13 cellular contexts compared by ENCODE assay signal in the genomic region with DNA sequence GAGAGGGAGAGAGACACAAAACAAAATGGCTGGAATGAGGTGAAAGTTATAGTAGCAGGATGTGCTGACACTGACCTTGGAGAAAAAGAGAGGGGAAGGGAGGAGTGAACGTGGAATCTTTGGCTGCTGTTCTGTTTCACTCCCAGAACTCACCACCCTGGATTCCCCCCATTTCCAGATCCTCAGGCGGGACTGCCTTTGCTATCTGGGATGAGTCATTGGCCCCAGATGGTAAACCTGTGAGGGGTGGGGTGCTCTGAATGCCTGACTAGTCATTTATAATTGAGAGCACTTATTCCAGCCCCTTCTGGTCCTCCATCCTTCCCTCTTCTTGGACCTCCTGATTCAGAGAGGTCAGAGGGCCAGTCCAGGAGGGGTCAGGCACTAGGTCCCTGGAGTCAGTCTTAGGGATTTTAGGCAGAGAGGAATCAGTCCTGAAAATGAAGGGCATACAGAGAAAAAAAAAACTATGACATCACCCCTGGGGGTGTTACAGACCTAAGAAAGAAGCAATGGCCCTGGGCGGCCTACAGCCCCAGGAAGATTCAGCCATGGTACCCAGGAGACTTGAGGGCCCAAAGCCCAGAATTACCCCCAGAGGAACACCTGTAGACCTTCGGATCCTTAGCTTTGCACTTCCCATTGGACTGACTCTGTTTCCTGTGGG. TPM values are rescaled to one million over a fixed set of nuclear protein-coding genes. Genes with fewer than 3 reads are reported as not detected.
DNase-seq lines count a peak whose midpoint lies in the region; ATAC-seq and TF ChIP-seq lines count a peak whose summit lies in the region.
"Had no signal": no experiment of that assay in that cellular context is flagged by ENCODE, and none has a peak within 500 bp of the region (broad histone marks: within the 10 kb centered on the region; RNA-seq: fewer than 3 reads in every experiment).

No MANE protein-coding gene starts in this region.

- ATAC-seq in SK-N-SH treated with all-trans-retinoic acid at 6 μM for 48 hours = peak; percentile 51; the same call in 2 of the 3 replicates
- no peak for ATAC-seq in natural killer cell
- ATAC-seq in HG03159 (IDR thresholded peaks at IDR 0.05; ENCODE audit: unreplicated experiment) = no peak
- no peak for ATAC-seq in GM18873 (IDR thresholded peaks at IDR 0.05; ENCODE audit: low FRiP score, unreplicated experiment)
- ATAC-seq: stimulated activated naive CD8-positive, alpha-beta T cell treated with anti-CD3 and anti-CD28 coated beads, Interleukin-15, Interleukin-2, amounts not matched to agents 100 U/mL and 50 U/mL, for 24 hours had no signal

- H3K4me3 Mint-ChIP-seq in HFFc6 (no peak overlapping the region), glutamatergic neuron (ENCODE audit: unreplicated experiment) (no peak overlapping the region), natural killer cell (no peak overlapping the region)

- no peak overlapping the region for H3K27ac Mint-ChIP-seq in HFFc6
- H3K27ac Mint-ChIP-seq in glutamatergic neuron (ENCODE audit: unreplicated experiment) = no peak overlapping the region
- H3K27ac Mint-ChIP-seq in natural killer cell = no peak overlapping the region

- H3K27me3 Mint-ChIP-seq in HFFc6 (ENCODE audit: insufficient read depth) = peaks cover 39% of the 10 kb centered on the region
- H3K27me3 Mint-ChIP-seq in glutamatergic neuron (ENCODE audit: unreplicated experiment) = peaks cover 2% of the 10 kb centered on the region
- no peaks in the 10 kb centered on the region for H3K27me3 Mint-ChIP-seq in natural killer cell (ENCODE audit: low read depth in 2 of 2)

- H3K36me3 Mint-ChIP-seq in HFFc6 (ENCODE audit: low read depth) (no peaks in the 10 kb centered on the region), glutamatergic neuron (ENCODE audit: unreplicated experiment) (no peaks in the 10 kb centered on the region), natural killer cell (no peaks in the 10 kb centered on the region)

- TF ChIP-seq CTCF in HFFc6 (IDR thresholded peaks at IDR 0.05) = no peak
- no peak for TF ChIP-seq CTCF in glutamatergic neuron (IDR thresholded peaks at IDR 0.05; ENCODE audit: partially characterized antibody, unreplicated experiment)
- TF ChIP-seq CTCF in natural killer cell (IDR thresholded peaks at IDR 0.05) = no peak

- peaks cover 15% of the 10 kb centered on the region for H3K4me1 Mint-ChIP-seq in HFFc6 (ENCODE audit: low read depth)
- H3K4me1 Mint-ChIP-seq in glutamatergic neuron (ENCODE audit: low read depth, unreplicated experiment) = no peaks in the 10 kb centered on the region
- peaks cover 0 to 5% of the 10 kb centered on the region in 2 donors for H3K4me1 Mint-ChIP-seq in natural killer cell

- DNase-seq in AG20443 (ENCODE audit: low spot score) (peak; percentile 50), HFFc6 (peak; percentile 4), glutamatergic neuron (peak; percentile 21), natural killer cell (no peak)
- DNase-seq in stimulated activated CD4-positive, alpha-beta T cell treated with anti-CD3 and anti-CD28 coated beads, Interleukin-4, amount 100 ng/mL, for 24 hours = no peak
- DNase-seq: activated effector memory CD4-positive, alpha-beta T cell treated with Interleukin-2 at 50 U/mL for 16 hours; DMS79 treated with DMSO at 0.1 percent for 48 hours; HCEC 1CT; NCI-H187; stimulated activated naive CD8-positive, alpha-beta T cell treated with anti-CD3 and anti-CD28 coated beads, Interleukin-15, Interleukin-2, amounts not matched to agents 100 U/mL and 50 U/mL, for 24 hours had no signal

- H3K9me3 Mint-ChIP-seq in HFFc6 = no peaks in the 10 kb centered on the region
- peaks cover 6% of the 10 kb centered on the region for H3K9me3 Mint-ChIP-seq in glutamatergic neuron (ENCODE audit: unreplicated experiment)
- H3K9me3 Mint-ChIP-seq in natural killer cell = no peaks in the 10 kb centered on the region

- intact Hi-C loops in natural killer cell (cut with micrococcal nuclease) = no loop called here

TF ChIP-seq in SK-N-SH treated with all-trans-retinoic acid at 6 μM for 48 hours, 23 proteins besides CTCF, POLR2A, EP300 and RAD21:
- TF ChIP-seq OSR1 (CRISPR knock-in tag; IDR thresholded peaks at IDR 0.05) (no peak), ESRRG (CRISPR knock-in tag; IDR thresholded peaks at IDR 0.05) (no peak), CSDC2 (CRISPR knock-in tag; IDR thresholded peaks at IDR 0.05) (no peak), BACH2 (CRISPR knock-in tag; IDR thresholded peaks at IDR 0.05; ENCODE audit: borderline replicate concordance) (no peak), ARNTL (CRISPR knock-in tag; IDR thresholded peaks at IDR 0.05; ENCODE audit: borderline replicate concordance, low read depth) (no peak), ISL1 (CRISPR knock-in tag; IDR thresholded peaks at IDR 0.05) (no peak), ZFP3 (CRISPR knock-in tag; IDR thresholded peaks at IDR 0.05) (no peak)
- TF ChIP-seq, protein P1, sequence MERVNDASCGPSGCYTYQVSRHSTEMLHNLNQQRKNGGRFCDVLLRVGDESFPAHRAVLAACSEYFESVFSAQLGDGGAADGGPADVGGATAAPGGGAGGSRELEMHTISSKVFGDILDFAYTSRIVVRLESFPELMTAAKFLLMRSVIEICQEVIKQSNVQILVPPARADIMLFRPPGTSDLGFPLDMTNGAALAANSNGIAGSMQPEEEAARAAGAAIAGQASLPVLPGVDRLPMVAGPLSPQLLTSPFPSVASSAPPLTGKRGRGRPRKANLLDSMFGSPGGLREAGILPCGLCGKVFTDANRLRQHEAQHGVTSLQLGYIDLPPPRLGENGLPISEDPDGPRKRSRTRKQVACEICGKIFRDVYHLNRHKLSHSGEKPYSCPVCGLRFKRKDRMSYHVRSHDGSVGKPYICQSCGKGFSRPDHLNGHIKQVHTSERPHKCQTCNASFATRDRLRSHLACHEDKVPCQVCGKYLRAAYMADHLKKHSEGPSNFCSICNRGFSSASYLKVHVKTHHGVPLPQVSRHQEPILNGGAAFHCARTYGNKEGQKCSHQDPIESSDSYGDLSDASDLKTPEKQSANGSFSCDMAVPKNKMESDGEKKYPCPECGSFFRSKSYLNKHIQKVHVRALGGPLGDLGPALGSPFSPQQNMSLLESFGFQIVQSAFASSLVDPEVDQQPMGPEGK (CRISPR knock-in tag; IDR thresholded peaks at IDR 0.05; ENCODE audit: borderline replicate concordance) = no peak
TF ChIP-seq in SK-N-SH treated with all-trans-retinoic acid at 6 μM for 48 hours: peak in this region for 0.

RNA-seq across cellular contexts. Expression of a gene that starts 2.2 kb away (rescaled TPM):
- total RNA-seq in HFFc6 (2021; fragmentation: NEBNext Ultra II Directional; extraction: Animal tissue kit (Norgen Biotek cat#: 25700)) = not detected
- not detected for total RNA-seq in glutamatergic neuron (ENCODE audit: unreplicated experiment)
- total RNA-seq in natural killer cell = not detected

RNA-seq across cellular contexts. Expression of a gene that starts 14.7 kb away (rescaled TPM):
- 10 to 100 TPM; 26.4 to 50.3 (median 48.9) TPM for total RNA-seq in HFFc6 (2021; fragmentation: NEBNext Ultra II Directional; extraction: Animal tissue kit (Norgen Biotek cat#: 25700))
- total RNA-seq in glutamatergic neuron (ENCODE audit: unreplicated experiment) = 31.9 TPM
- 10 to 100 TPM; 73.4 to 96.0 (median 86.5) TPM for total RNA-seq in natural killer cell

RNA-seq across cellular contexts. Expression of a gene that starts 30.1 kb away (rescaled TPM):
- not detected for total RNA-seq in HFFc6 (2021; fragmentation: NEBNext Ultra II Directional; extraction: Animal tissue kit (Norgen Biotek cat#: 25700))
- total RNA-seq in glutamatergic neuron (ENCODE audit: unreplicated experiment) (not detected), natural killer cell (100 to 1,000 TPM in 2 of 3 donors, 10 to 100 TPM in 1; 100.0 to 172 (median 146) TPM)

RNA-seq across cellular contexts. Expression of a gene that starts 30.5 kb away (rescaled TPM):
- 100 to 1,000 TPM; 148 to 178 (median 165) TPM for total RNA-seq in HFFc6 (2021; fragmentation: NEBNext Ultra II Directional; extraction: Animal tissue kit (Norgen Biotek cat#: 25700))
- total RNA-seq in glutamatergic neuron (ENCODE audit: unreplicated experiment) (369 TPM), natural killer cell (100 to 1,000 TPM; 234 to 265 (median 252) TPM)

RNA-seq across cellular contexts. Expression of a gene that starts 36.1 kb away (rescaled TPM):
- 1 to 10 TPM; 2.9 to 4.3 (median 3.6) TPM for total RNA-seq in HFFc6 (2021; fragmentation: NEBNext Ultra II Directional; extraction: Animal tissue kit (Norgen Biotek cat#: 25700))
- total RNA-seq in glutamatergic neuron (ENCODE audit: unreplicated experiment) (91.0 TPM), natural killer cell (1 to 10 TPM in 1 of 3 donors, under 1 TPM in 2; 0.70 to 1.4 (median 0.91) TPM)

Comparison
In these comparisons a context has a peak if more than half of its experiments do, and no peak if none do; other contexts are left out.
1. DNase-seq: peak in AG20443 (single experiment), HFFc6 (single experiment) and glutamatergic neuron (single experiment); none in natural killer cell (single experiment) and stimulated activated CD4-positive, alpha-beta T cell treated with anti-CD3 and anti-CD28 coated beads, Interleukin-4, amount 100 ng/mL, for 24 hours (single experiment).
2. RNA of a gene that starts 30.1 kb away (total RNA-seq): 100.0 to 172 TPM in natural killer cell; not detected in HFFc6 and not detected in glutamatergic neuron (single experiment); every median in the first group is over 100 times any median in the second.